Comparison of ENCODE assay signal across 16 cellular contexts in the genomic region with DNA sequence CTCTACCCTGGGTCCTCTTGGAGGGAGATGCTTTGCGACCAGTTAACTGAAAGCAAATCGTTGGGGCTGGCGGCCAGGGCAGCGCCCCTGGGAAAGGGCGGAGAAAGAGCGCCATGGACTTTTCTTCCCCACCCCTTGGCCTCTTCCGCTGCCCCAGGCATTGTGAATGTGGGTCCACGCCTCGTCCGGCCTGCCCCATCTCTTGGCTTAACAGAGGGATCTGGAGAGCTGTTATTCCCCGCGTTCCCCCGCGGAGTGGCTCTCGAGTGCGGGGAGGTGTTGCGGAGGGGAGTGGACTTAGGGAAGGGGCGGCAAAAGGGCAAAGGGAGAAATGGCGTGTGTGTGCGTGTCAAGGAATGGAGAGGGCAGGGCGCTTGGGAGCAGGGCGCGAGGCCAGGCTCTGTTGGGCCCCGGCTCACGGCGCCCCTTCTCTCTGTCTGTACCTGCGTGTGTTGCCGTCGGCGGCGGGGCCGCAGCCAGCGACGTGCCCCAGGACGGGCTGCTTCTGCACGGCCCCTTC. TPM values are rescaled to one million over a fixed set of nuclear protein-coding genes. Genes with fewer than 3 reads are reported as not detected.
DNase-seq lines count a peak whose midpoint lies in the region; ATAC-seq, FAIRE-seq and TF ChIP-seq lines count a peak whose summit lies in the region.
"Had no signal": no experiment of that assay in that cellular context is flagged by ENCODE, and none has a peak within 500 bp of the region (broad histone marks: within the 10 kb centered on the region; RNA-seq: fewer than 3 reads in every experiment).

No MANE protein-coding gene starts in this region.

- no peaks in the 10 kb centered on the region for H3K9me3 Mint-ChIP-seq in activated CD4-positive, alpha-beta memory T cell treated with anti-CD3 and anti-CD28 coated beads for 36 hours
- H3K9me3 Mint-ChIP-seq in stimulated activated naive B cell treated with anti-CD40 and anti-IgM and Interleukin-4, amounts not matched to agents 10 μg/mL and 1 μg/mL and 100 μg/mL, for 72 hours: no peaks in the 10 kb centered on the region
- H3K9me3 Mint-ChIP-seq in activated naive CD4-positive, alpha-beta T cell treated with anti-CD3 and anti-CD28 coated beads for 36 hours: no peaks in the 10 kb centered on the region
- H3K9me3 Mint-ChIP-seq: activated T-helper 1 cell treated with anti-CD3 and anti-CD28 coated beads, Interleukin-12 subunit alpha, Interleukin-12 subunit beta, Interleukin-2, Interleukin-4 antibody, amounts not matched to agents 30 ng/mL and 10 ng/mL and 1 ng/mL, durations not matched to agents 14 hours and 24 hours and 36 hours had no signal

- H3K27ac Mint-ChIP-seq in activated CD4-positive, alpha-beta memory T cell treated with anti-CD3 and anti-CD28 coated beads for 36 hours: no peak overlapping the region
- H3K27ac Mint-ChIP-seq in stimulated activated naive B cell treated with anti-CD40 and anti-IgM and Interleukin-4, amounts not matched to agents 10 μg/mL and 1 μg/mL and 100 μg/mL, for 72 hours: peak overlapping the region; percentile 89
- no peak overlapping the region for H3K27ac Mint-ChIP-seq in activated naive CD4-positive, alpha-beta T cell treated with anti-CD3 and anti-CD28 coated beads for 36 hours
- H3K27ac Mint-ChIP-seq: activated T-helper 1 cell treated with anti-CD3 and anti-CD28 coated beads, Interleukin-12 subunit alpha, Interleukin-12 subunit beta, Interleukin-2, Interleukin-4 antibody, amounts not matched to agents 30 ng/mL and 10 ng/mL and 1 ng/mL, durations not matched to agents 14 hours and 24 hours and 36 hours had no signal

- H3K4me3 ChIP-seq in kidney (ENCODE audit: low read length in 2 of 2): peak overlapping the region in 1 of 2 donors; percentile 66
- H3K4me3 ChIP-seq: psoas muscle had no signal

- no peak for FAIRE-seq in kidney (lab: Jason Lieb, UNC)

- H3K27ac ChIP-seq in kidney (ENCODE audit: low read depth in 2 of 2, low read length in 2 of 2): peak overlapping the region; percentile 44 to 82
- H3K27ac ChIP-seq: esophagus squamous epithelium, psoas muscle, VCaP had no signal

- no peak overlapping the region for H3K4me3 Mint-ChIP-seq in activated CD4-positive, alpha-beta memory T cell treated with anti-CD3 and anti-CD28 coated beads for 36 hours
- peak overlapping the region; percentile 41 to 47 for H3K4me3 Mint-ChIP-seq in stimulated activated naive B cell treated with anti-CD40 and anti-IgM and Interleukin-4, amounts not matched to agents 10 μg/mL and 1 μg/mL and 100 μg/mL, for 72 hours
- no peak overlapping the region for H3K4me3 Mint-ChIP-seq in activated naive CD4-positive, alpha-beta T cell treated with anti-CD3 and anti-CD28 coated beads for 36 hours
- H3K4me3 Mint-ChIP-seq: activated T-helper 1 cell treated with anti-CD3 and anti-CD28 coated beads, Interleukin-12 subunit alpha, Interleukin-12 subunit beta, Interleukin-2, Interleukin-4 antibody, amounts not matched to agents 30 ng/mL and 10 ng/mL and 1 ng/mL, durations not matched to agents 14 hours and 24 hours and 36 hours had no signal

- DNase-seq in activated CD4-positive, CD25-positive, alpha-beta regulatory T cell treated with anti-CD3 and anti-CD28 coated beads, Interleukin-2, amount 50 U/mL, for 72 hours: peak; percentile 25
- no peak for DNase-seq in activated CD4-positive, CD25-positive, alpha-beta regulatory T cell (lab: John Stamatoyannopoulos, UW)
- peak; percentile 7 for DNase-seq in activated CD4-positive, alpha-beta memory T cell treated with anti-CD3 and anti-CD28 coated beads for 36 hours
- no peak for DNase-seq in kidney
- DNase-seq in stimulated activated naive B cell treated with anti-CD40 and anti-IgM and Interleukin-4, amounts not matched to agents 10 μg/mL and 1 μg/mL and 100 μg/mL, for 72 hours: no peak
- DNase-seq in activated naive CD4-positive, alpha-beta T cell treated with anti-CD3 and anti-CD28 coated beads for 36 hours: no peak
- no peak for DNase-seq in DMS79 treated with DMSO at 0.1 percent for 48 hours (lab: John Stamatoyannopoulos, UW)
- DNase-seq: EL; esophagus squamous epithelium; stimulated activated CD4-positive, alpha-beta T cell treated with anti-CD3 and anti-CD28 coated beads, Interleukin-4, amount 100 ng/mL, for 24 hours; substantia nigra had no signal

- H3K9ac ChIP-seq in kidney (ENCODE audit: low read length in 2 of 2): peak overlapping the region in 1 of 2 donors; percentile 9

- intact Hi-C loops in activated CD4-positive, alpha-beta memory T cell treated with anti-CD3 and anti-CD28 coated beads for 36 hours (cut with micrococcal nuclease): no loop called here
- intact Hi-C loops in kidney (cut with DNase I): no loop called here
- intact Hi-C loops in activated naive CD4-positive, alpha-beta T cell treated with anti-CD3 and anti-CD28 coated beads for 36 hours (cut with micrococcal nuclease): no loop called here

- CTCF ChIA-PET in activated CD4-positive, alpha-beta memory T cell treated with anti-CD3 and anti-CD28 coated beads for 36 hours (lab: Charles Lee): interaction anchor here (2.7 kb wide), 1 partner anchor 37 kb away, joined by 12 read pairs; the partner anchor contains the start of gene SPR
- CTCF ChIA-PET in activated naive CD4-positive, alpha-beta T cell treated with anti-CD3 and anti-CD28 coated beads for 36 hours (lab: Charles Lee): interaction anchor here (1.6 kb wide), 1 partner anchor 31 kb away, joined by 4 read pairs; no protein-coding TSS in a partner anchor

- no peak for TF ChIP-seq CTCF in kidney (IDR thresholded peaks at IDR 0.05; ENCODE audit: borderline replicate concordance, extremely low read depth, insufficient read depth)

- POLR2A ChIA-PET in activated CD4-positive, alpha-beta memory T cell treated with anti-CD3 and anti-CD28 coated beads for 36 hours (lab: Charles Lee): no interaction called here

- H3K4me1 Mint-ChIP-seq in activated CD4-positive, alpha-beta memory T cell treated with anti-CD3 and anti-CD28 coated beads for 36 hours (ENCODE audit: low read depth): peaks cover 10% of the 10 kb centered on the region
- H3K4me1 Mint-ChIP-seq in stimulated activated naive B cell treated with anti-CD40 and anti-IgM and Interleukin-4, amounts not matched to agents 10 μg/mL and 1 μg/mL and 100 μg/mL, for 72 hours: peaks cover 18 to 34% of the 10 kb centered on the region in 2 donors
- H3K4me1 Mint-ChIP-seq in activated naive CD4-positive, alpha-beta T cell treated with anti-CD3 and anti-CD28 coated beads for 36 hours (ENCODE audit: low read depth): peaks cover 14% of the 10 kb centered on the region

- no peaks in the 10 kb centered on the region for H3K9me3 ChIP-seq in kidney (ENCODE audit: control insufficient read depth in 1 of 2, low read length in 2 of 2)
- H3K9me3 ChIP-seq: esophagus squamous epithelium, psoas muscle had no signal

- H3K27me3 Mint-ChIP-seq in activated CD4-positive, alpha-beta memory T cell treated with anti-CD3 and anti-CD28 coated beads for 36 hours: peaks cover 58% of the 10 kb centered on the region
- H3K27me3 Mint-ChIP-seq in stimulated activated naive B cell treated with anti-CD40 and anti-IgM and Interleukin-4, amounts not matched to agents 10 μg/mL and 1 μg/mL and 100 μg/mL, for 72 hours: peaks cover 51 to 60% of the 10 kb centered on the region in 2 donors
- H3K27me3 Mint-ChIP-seq in activated naive CD4-positive, alpha-beta T cell treated with anti-CD3 and anti-CD28 coated beads for 36 hours (ENCODE audit: low read depth): peaks cover 54% of the 10 kb centered on the region

- H3K4me1 ChIP-seq in kidney (ENCODE audit: control insufficient read depth in 1 of 2, insufficient read depth in 1 of 2, low read depth in 1 of 2, low read length in 2 of 2): peaks cover 2 to 3% of the 10 kb centered on the region in 2 donors

- ATAC-seq in stimulated activated naive B cell treated with anti-CD40 and anti-IgM and Interleukin-4, amounts not matched to agents 10 μg/mL and 1 μg/mL and 100 μg/mL, for 72 hours (replicated peaks): peak; percentile 46 to 62
- no peak for ATAC-seq in HG03097 (IDR thresholded peaks at IDR 0.05; ENCODE audit: low FRiP score, unreplicated experiment)

- no peaks in the 10 kb centered on the region for H3K36me3 Mint-ChIP-seq in activated CD4-positive, alpha-beta memory T cell treated with anti-CD3 and anti-CD28 coated beads for 36 hours
- H3K36me3 Mint-ChIP-seq in stimulated activated naive B cell treated with anti-CD40 and anti-IgM and Interleukin-4, amounts not matched to agents 10 μg/mL and 1 μg/mL and 100 μg/mL, for 72 hours: peaks cover 0 to 2% of the 10 kb centered on the region in 2 donors
- no peaks in the 10 kb centered on the region for H3K36me3 Mint-ChIP-seq in activated naive CD4-positive, alpha-beta T cell treated with anti-CD3 and anti-CD28 coated beads for 36 hours (ENCODE audit: low read depth)

- peaks cover 0 to 19% of the 10 kb centered on the region in 2 donors for H3K36me3 ChIP-seq in kidney (ENCODE audit: control insufficient read depth in 1 of 2, insufficient read depth in 2 of 2, low read length in 2 of 2)
- H3K36me3 ChIP-seq: esophagus squamous epithelium had no signal

RNA-seq across cellular contexts. Expression of gene EMX1, which starts 6.6 kb away (rescaled TPM):
- total RNA-seq in activated CD4-positive, alpha-beta memory T cell treated with anti-CD3 and anti-CD28 coated beads for 36 hours: not detected
- total RNA-seq in kidney: 19.6 TPM
- 132 TPM for polyA plus RNA-seq in kidney (ENCODE audit: insufficient read depth, low read depth, low replicate concordance)
- not detected for total RNA-seq in activated naive CD4-positive, alpha-beta T cell treated with anti-CD3 and anti-CD28 coated beads for 36 hours
- total RNA-seq: activated T-helper 1 cell treated with anti-CD3 and anti-CD28 coated beads, Interleukin-12 subunit alpha, Interleukin-12 subunit beta, Interleukin-2, Interleukin-4 antibody, amounts not matched to agents 30 ng/mL and 10 ng/mL and 1 ng/mL, durations not matched to agents 14 hours and 24 hours and 36 hours; cardiac septum; psoas muscle had no signal

RNA-seq across cellular contexts. Expression of gene SPR, which starts 36.7 kb away (rescaled TPM):
- 1 to 10 TPM; 7.1 to 8.5 TPM for total RNA-seq in activated CD4-positive, alpha-beta memory T cell treated with anti-CD3 and anti-CD28 coated beads for 36 hours
- 29.9 TPM for total RNA-seq in kidney
- 102 TPM for polyA plus RNA-seq in kidney (ENCODE audit: insufficient read depth, low read depth, low replicate concordance)
- total RNA-seq in activated naive CD4-positive, alpha-beta T cell treated with anti-CD3 and anti-CD28 coated beads for 36 hours: 1 to 10 TPM; 8.4 to 8.7 TPM

Comparison
In these comparisons a context has a peak if more than half of its experiments do, and no peak if none do; other contexts are left out.
1. DNase-seq: peak in activated CD4-positive, CD25-positive, alpha-beta regulatory T cell treated with anti-CD3 and anti-CD28 coated beads, Interleukin-2, amount 50 U/mL, for 72 hours (single experiment) and activated CD4-positive, alpha-beta memory T cell treated with anti-CD3 and anti-CD28 coated beads for 36 hours (single experiment); none in activated CD4-positive, CD25-positive, alpha-beta regulatory T cell (0 of 4), kidney (single experiment), stimulated activated naive B cell treated with anti-CD40 and anti-IgM and Interleukin-4, amounts not matched to agents 10 μg/mL and 1 μg/mL and 100 μg/mL, for 72 hours (single experiment), activated naive CD4-positive, alpha-beta T cell treated with anti-CD3 and anti-CD28 coated beads for 36 hours (single experiment) and DMS79 treated with DMSO at 0.1 percent for 48 hours (single experiment).
2. H3K4me3 Mint-ChIP-seq: peak in stimulated activated naive B cell treated with anti-CD40 and anti-IgM and Interleukin-4, amounts not matched to agents 10 μg/mL and 1 μg/mL and 100 μg/mL, for 72 hours (2 of 2); none in activated CD4-positive, alpha-beta memory T cell treated with anti-CD3 and anti-CD28 coated beads for 36 hours (single experiment) and activated naive CD4-positive, alpha-beta T cell treated with anti-CD3 and anti-CD28 coated beads for 36 hours (single experiment).
3. RNA of gene EMX1, which starts 6.6 kb away (total RNA-seq): 19.6 TPM in kidney (single experiment); not detected in activated CD4-positive, alpha-beta memory T cell treated with anti-CD3 and anti-CD28 coated beads for 36 hours and not detected in activated naive CD4-positive, alpha-beta T cell treated with anti-CD3 and anti-CD28 coated beads for 36 hours; every median in the first group is over 10 times any median in the second.